8 cellular contexts compared by ENCODE assay signal in genomic region chr4:165493359-165493758, GRCh38.
DNase-seq lines count a peak whose midpoint lies in the region; TF ChIP-seq lines count a peak whose summit lies in the region.

No MANE protein-coding gene starts in this region.

- no peaks in the 10 kb centered on the region for H3K79me2 ChIP-seq in MM.1S (ENCODE audit: low read length)

- no peak overlapping the region for H3K27ac ChIP-seq in MM.1S (ENCODE audit: low read length)

- H3F3A ChIP-seq in MM.1S (ENCODE audit: insufficient read depth, low read length), result no peaks in the 10 kb centered on the region

- H4K20me1 ChIP-seq in MM.1S (ENCODE audit: insufficient read depth, low read length), result no peaks in the 10 kb centered on the region

- H3K4me2 ChIP-seq in MM.1S (ENCODE audit: low read depth, low read length), result peak overlapping the region; percentile 53

- no peaks in the 10 kb centered on the region for H3K36me3 ChIP-seq in MM.1S (replicated peaks; ENCODE audit: insufficient read depth, low read length)

- H3K9me3 ChIP-seq in MM.1S (replicated peaks; ENCODE audit: insufficient read depth, low read length), result no peaks in the 10 kb centered on the region

- H3K4me3 ChIP-seq in MM.1S (ENCODE audit: low read length), result peak overlapping the region; percentile 18; the same call in 1 of the 2 replicates

- CTCF ChIA-PET in GM10248 (lab: Yijun Ruan, JAX), result interaction anchor here (0.6 to 3.1 kb wide), 29 partner anchors 9 to 606 kb away, joined by 3 to 51 read pairs (median 4); no protein-coding TSS in a partner anchor

- POLR2A ChIA-PET in GM10248 (lab: Yijun Ruan, JAX), result no interaction called here

- no peaks in the 10 kb centered on the region for H3K9me2 ChIP-seq in MM.1S (replicated peaks; ENCODE audit: insufficient read depth, low read length)

- DNase-seq in GM10248 (ENCODE audit: extremely low spot score) (peak; percentile 51), HCEC 1CT (peak; percentile 49), MM.1S (peak; percentile 65), dermis blood vessel endothelial cell (peak; percentile 86), lung microvascular endothelial cell (ENCODE audit: low read depth in 2 of 2) (peak; percentile 66 to 82), NCI-H187 (lab: John Stamatoyannopoulos, UW) (no peak)
- peak; percentile 78 for DNase-seq in activated CD4-positive, alpha-beta T cell treated with anti-CD3 and anti-CD28 coated beads for 48 hours
- DNase-seq in stimulated activated CD8-positive, alpha-beta memory T cell treated with anti-CD3 and anti-CD28 coated beads, Interleukin-15, amount 100 ng/mL, for 24 hours (ENCODE audit: low read depth), result peak; percentile 42

- TF ChIP-seq CTCF in GM10248 (IDR thresholded peaks at IDR 0.05; ENCODE audit: control extremely low read depth, extremely low read depth, low read depth, missing control alignments), result peak; percentile 89
- peak; percentile 74 for TF ChIP-seq CTCF in MM.1S (IDR thresholded peaks at IDR 0.05; ENCODE audit: low read length)

- no peaks in the 10 kb centered on the region for H3K4me1 ChIP-seq in MM.1S (ENCODE audit: low read length)

- peak overlapping the region; percentile 81 for H2AFZ ChIP-seq in MM.1S (ENCODE audit: low read length)

- H3K27me3 ChIP-seq in MM.1S (replicated peaks; ENCODE audit: insufficient read depth, low read length), result no peaks in the 10 kb centered on the region

- H3K9ac ChIP-seq in MM.1S (ENCODE audit: low read length), result no peak overlapping the region

Comparison
In these comparisons a context has a peak if more than half of its experiments do, and no peak if none do; other contexts are left out.
1. DNase-seq: peak in GM10248 (single experiment), HCEC 1CT (single experiment), MM.1S (single experiment), activated CD4-positive, alpha-beta T cell treated with anti-CD3 and anti-CD28 coated beads for 48 hours (single experiment), dermis blood vessel endothelial cell (single experiment), lung microvascular endothelial cell (2 of 2) and stimulated activated CD8-positive, alpha-beta memory T cell treated with anti-CD3 and anti-CD28 coated beads, Interleukin-15, amount 100 ng/mL, for 24 hours (single experiment); none in NCI-H187 (0 of 2).